In genomic region chr9:71762900-71763653, GRCh38 we compare ENCODE assay signal across 1 cellular context.
TF ChIP-seq lines count a peak whose summit lies in the region.

No MANE protein-coding gene starts in this region.

TF ChIP-seq in GM23338, 12 proteins besides CTCF, POLR2A, EP300 and RAD21 (continued from another document):
- TF ChIP-seq REST (IDR thresholded peaks at IDR 0.05; ENCODE audit: unreplicated experiment) = no peak
- no peak for TF ChIP-seq JUNB (IDR thresholded peaks at IDR 0.05; ENCODE audit: unreplicated experiment)
